ENCODE assay signal across 26 cellular contexts in the genomic region with DNA sequence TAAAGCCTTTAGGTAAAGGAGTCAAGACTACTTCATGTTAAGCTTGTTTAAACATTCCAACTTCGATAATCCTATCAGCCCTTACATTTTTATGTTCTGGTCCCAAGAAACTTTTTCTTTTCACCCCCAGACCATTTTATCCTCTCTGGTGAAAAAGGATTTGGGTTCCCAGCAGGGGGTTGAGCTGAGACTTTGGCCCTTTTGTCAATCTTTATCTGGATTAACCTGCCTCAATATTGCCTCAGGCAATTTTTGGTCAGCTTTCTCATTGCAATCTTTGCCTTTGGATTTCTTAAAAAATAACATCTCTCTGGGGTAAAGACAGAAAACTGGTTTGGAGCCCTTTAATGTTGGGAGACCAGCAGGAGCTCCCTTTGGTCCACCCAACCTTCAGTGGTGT. TPM values are rescaled to one million over a fixed set of nuclear protein-coding genes. Genes with fewer than 3 reads are reported as not detected.
"Had no signal": no experiment of that assay in that cellular context is flagged by ENCODE, and none has a peak within 500 bp of the region (broad histone marks: within the 10 kb centered on the region; RNA-seq: fewer than 3 reads in every experiment).

No MANE protein-coding gene starts in this region.

- H3K9me3 ChIP-seq: esophagus muscularis mucosa, heart left ventricle, lower lobe of right lung, mucosa of descending colon, ovary, prostate gland, uterus had no signal

- H3K27ac ChIP-seq: brain microvascular endothelial cell, esophagus muscularis mucosa, foreskin keratinocyte, heart left ventricle, lower lobe of right lung, ovary, prostate gland, skin epidermis, uterus had no signal

- DNase-seq: activated CD4-positive, alpha-beta memory T cell treated with anti-CD3 and anti-CD28 coated beads, Interleukin-2, amount 10 ng/mL, durations not matched to agents 7 days and 5 days; activated CD4-positive, alpha-beta T cell treated with anti-CD3 and anti-CD28 coated beads for 1 hour; activated CD4-positive, alpha-beta T cell treated with anti-CD3 and anti-CD28 coated beads, Interleukin-2, amount 10 ng/mL, durations not matched to agents 7 days and 5 days; activated gamma-delta T cell treated with Interleukin-2 at 50 U/mL for 16 hours; activated naive CD4-positive, alpha-beta T cell treated with anti-CD3 and anti-CD28 coated beads, Interleukin-2, amount 50 U/mL, for 16 hours; activated T-cell treated with anti-CD3 and anti-CD28 coated beads, Interleukin-2, amount 50 U/mL, for 4 hours; amniotic stem cell; brain microvascular endothelial cell; cortex of kidney; foreskin keratinocyte; heart left ventricle; lower lobe of right lung; mesenchymal stem cell; mucosa of descending colon; ovary; stimulated activated CD4-positive, alpha-beta T cell treated with anti-CD3 and anti-CD28 coated beads, Interleukin-12 subunit alpha, Interleukin-12 subunit beta, amount 100 ng/mL, for 4 hours; stimulated activated CD4-positive, alpha-beta T cell treated with anti-CD3 and anti-CD28 coated beads, Interleukin-4, amount 100 ng/mL, for 4 hours; stimulated activated CD8-positive, alpha-beta memory T cell treated with anti-CD3 and anti-CD28 coated beads, Interleukin-4, amount 100 ng/mL, for 48 hours; stimulated activated naive CD8-positive, alpha-beta T cell treated with anti-CD3 and anti-CD28 coated beads, Interleukin-15, amount 100 ng/mL, for 72 hours; substantia nigra; uterus had no signal

- H3K36me3 ChIP-seq: brain microvascular endothelial cell, esophagus muscularis mucosa, heart left ventricle, lower lobe of right lung, ovary, prostate gland, uterus had no signal

- H3K4me1 ChIP-seq: foreskin keratinocyte, prostate gland, uterus had no signal

- H3K27me3 ChIP-seq: brain microvascular endothelial cell, esophagus muscularis mucosa, foreskin keratinocyte, heart left ventricle, ovary, uterus had no signal

- H3K4me3 ChIP-seq: esophagus muscularis mucosa, heart left ventricle, lower lobe of right lung, mucosa of descending colon, ovary, prostate gland, skin epidermis, uterus had no signal

RNA-seq across cellular contexts. Expression of gene CSRNP3, which starts 33.9 kb away (rescaled TPM):
- total RNA-seq: activated CD4-positive, alpha-beta memory T cell treated with anti-CD3 and anti-CD28 coated beads, Interleukin-2, amount 10 ng/mL, durations not matched to agents 7 days and 5 days; activated CD4-positive, alpha-beta T cell treated with anti-CD3 and anti-CD28 coated beads, Interleukin-2, amount 10 ng/mL, durations not matched to agents 7 days and 5 days; activated T-cell treated with anti-CD3 and anti-CD28 coated beads, Interleukin-2, amount 50 U/mL, for 4 hours; activated T-helper 17 cell treated with anti-CD3 and anti-CD28 coated beads, Interleukin-2, amount 50 U/mL, for 72 hours; natural killer cell treated with Interleukin-12 subunit alpha and Interleukin-12 subunit beta and Interleukin-15 and Interleukin-18, amount 100 ng/mL, for 72 hours had no signal
